In genomic region chr14:74018704-74019407, GRCh38 we compare ENCODE assay signal across 8 cellular contexts. TPM values are rescaled to one million over a fixed set of nuclear protein-coding genes. Genes with fewer than 3 reads are reported as not detected.
DNase-seq lines count a peak whose midpoint lies in the region; ATAC-seq and TF ChIP-seq lines count a peak whose summit lies in the region.

Gene BBOF1 (plus strand): TSS chr14:74019349. CDS start chr14:74019479, 130 bp downstream.
Gene ENTPD5 (minus strand): TSS chr14:74019288. CDS start chr14:73988102, 31,186 bp downstream.

- peak within 1 kb of the TSS; percentile 89 for H3K9ac ChIP-seq in muscle layer of colon (ENCODE audit: low read length)

- H3K27ac ChIP-seq in muscle layer of colon (ENCODE audit: low read depth, low read length): peak within 1 kb of the TSS; percentile 94

- BruUV-seq in Calu3 (replicated peaks; lab: Mats Ljungman, UMichigan): no TSS peak

- intact Hi-C loops in Calu3 (cut with micrococcal nuclease; ENCODE audit: unreplicated experiment): no loop called here

- H3K27me3 Mint-ChIP-seq in Calu3 (ENCODE audit: unreplicated experiment): no peaks in the 10 kb centered on the region

- H3K4me3 ChIP-seq in muscle layer of colon (ENCODE audit: low read depth in 1 of 2, low read length in 2 of 2): peak within 1 kb of the TSS; percentile 71 to 88

- peak within 1 kb of the TSS; percentile 67 for H3K4me3 Mint-ChIP-seq in Calu3 (ENCODE audit: low read depth, unreplicated experiment)

- H3K27ac Mint-ChIP-seq in Calu3 (ENCODE audit: unreplicated experiment): peak within 1 kb of the TSS; percentile 73

- no peak for TF ChIP-seq CTCF in Calu3 (IDR thresholded peaks at IDR 0.05; ENCODE audit: unreplicated experiment)

- H3K9me3 ChIP-seq in muscle layer of colon (ENCODE audit: low read length): no peaks in the 10 kb centered on the region

- peak; percentile 91 for TF ChIP-seq POLR2A in erythroblast (IDR thresholded peaks at IDR 0.05; ENCODE audit: low read length)

- H3K9me3 Mint-ChIP-seq in Calu3 (ENCODE audit: low read depth, unreplicated experiment): no peaks in the 10 kb centered on the region

- peak; percentile 86 for ATAC-seq in GM21515 (IDR thresholded peaks at IDR 0.05; ENCODE audit: unreplicated experiment)

- peaks cover 19% of the 10 kb centered on the region for H3K36me3 Mint-ChIP-seq in Calu3 (ENCODE audit: insufficient read depth, unreplicated experiment)

- no peaks in the 10 kb centered on the region for H3K36me3 ChIP-seq in muscle layer of colon (ENCODE audit: insufficient read depth, low read length)

- H3K27me3 ChIP-seq in muscle layer of colon (ENCODE audit: control insufficient read depth in 1 of 2, insufficient read depth in 2 of 2, low read length in 2 of 2): no peaks in the 10 kb centered on the region

- H3K4me1 Mint-ChIP-seq in Calu3 (ENCODE audit: low read depth, unreplicated experiment): peaks cover under 1% of the 10 kb centered on the region

- peak; percentile 85 for DNase-seq in Calu3
- peak; percentile 86 for DNase-seq in HuH-7 (ENCODE audit: low spot score)
- DNase-seq in OCI-M1 (lab: John Stamatoyannopoulos, UW): peak; percentile 84
- peak; percentile 87 for DNase-seq in activated T-cell treated with anti-CD3 and anti-CD28 coated beads, Interleukin-2, amount 50 U/mL, for 1 hour
- peak; percentile 92 to 96 for DNase-seq in erythroblast (lab: John Stamatoyannopoulos, UW)
- peak; percentile 85 for DNase-seq in stimulated activated CD8-positive, alpha-beta memory T cell treated with anti-CD3 and anti-CD28 coated beads, Interleukin-4, amount 100 ng/mL, for 48 hours

- CTCF ChIA-PET in Calu3 (lab: Charles Lee): interaction anchor here (0.6 to 0.7 kb wide), 4 partner anchors 22 to 454 kb away, joined by 3 to 7 read pairs (median 3); no protein-coding TSS in a partner anchor

- peaks cover 6% of the 10 kb centered on the region for H3K4me1 ChIP-seq in muscle layer of colon (ENCODE audit: insufficient read depth, low read length)

RNA-seq across cellular contexts. Expression of gene BBOF1, which starts in this region (rescaled TPM):
- total RNA-seq in Calu3 (2022): 1.3 and 1.8 TPM in 2 replicates

RNA-seq across cellular contexts. Expression of gene ENTPD5, which starts in this region (rescaled TPM):
- 10.0 and 10.5 TPM in 2 replicates for total RNA-seq in Calu3 (2022)

Comparison
In these comparisons a context has a peak if more than half of its experiments do, and no peak if none do; other contexts are left out.
1. Peak in every context shown above with its lines: DNase-seq, ATAC-seq, H3K4me3 ChIP-seq and H3K27ac ChIP-seq.